In genomic region chr13:39051157-39051556, GRCh38 we compare ENCODE assay signal across 8 cellular contexts. TPM values are rescaled to one million over a fixed set of nuclear protein-coding genes. Genes with fewer than 3 reads are reported as not detected.
A peak's percentile ranks its signal among the peaks of the same experiment; 100 is the strongest.
DNase-seq lines count a peak whose midpoint lies in the region; ATAC-seq and TF ChIP-seq lines count a peak whose summit lies in the region.

No MANE protein-coding gene starts in this region.

- no peaks in the 10 kb centered on the region for H3K4me1 Mint-ChIP-seq in CD4-positive, alpha-beta T cell (ENCODE audit: low read depth)

- H3K9me3 ChIP-seq in CD4-positive, alpha-beta T cell (ENCODE audit: control insufficient read depth, low read length), result no peaks in the 10 kb centered on the region
- H3K9me3 ChIP-seq in HEK293 (ENCODE audit: control insufficient read depth, insufficient read depth, low read depth, low read length), result no peaks in the 10 kb centered on the region
- H3K9me3 ChIP-seq in OCI-LY1 (ENCODE audit: low read length), result no peaks in the 10 kb centered on the region
- H3K9me3 ChIP-seq in fibroblast of lung (ENCODE audit: control insufficient read depth, insufficient read depth, low read depth, low read length), result no peaks in the 10 kb centered on the region
- H3K9me3 ChIP-seq in tibial nerve, result no peaks in the 10 kb centered on the region
- no peaks in the 10 kb centered on the region for H3K9me3 ChIP-seq in right atrium auricular region

- H3K27me3 ChIP-seq in CD4-positive, alpha-beta T cell (ENCODE audit: control insufficient read depth, insufficient read depth, low read length), result no peaks in the 10 kb centered on the region
- H3K27me3 ChIP-seq in OCI-LY1 (ENCODE audit: insufficient read depth, low read length), result no peaks in the 10 kb centered on the region
- H3K27me3 ChIP-seq in fibroblast of lung (ENCODE audit: control insufficient read depth, insufficient read depth, low read length), result no peaks in the 10 kb centered on the region
- H3K27me3 ChIP-seq in tibial nerve, result no peaks in the 10 kb centered on the region
- H3K27me3 ChIP-seq in right atrium auricular region, result no peaks in the 10 kb centered on the region

- WGBS in tibial nerve, 2 donors, result 26 to 34% methylated on average over 1 of the region's 1 CpG

- H3K9ac ChIP-seq in OCI-LY1 (ENCODE audit: low read length) (no peak overlapping the region), fibroblast of lung (ENCODE audit: insufficient read depth, low read length) (no peak overlapping the region)

- CTCF ChIA-PET in CD4-positive, alpha-beta T cell (lab: Charles Lee), result interaction anchor here (1.3 kb wide), 1 partner anchor 561 kb away, joined by 5 read pairs; no protein-coding TSS in a partner anchor
- CTCF ChIA-PET in HEK293 (lab: Yijun Ruan, JAX), result interaction anchor here (0.6 to 2.0 kb wide), 12 partner anchors 19 to 631 kb away, joined by 3 to 8 read pairs (median 4); no protein-coding TSS in a partner anchor

- POLR2A ChIA-PET in CD4-positive, alpha-beta T cell (lab: Charles Lee), result interaction anchor here (0.8 kb wide), 1 partner anchor 13 kb away, joined by 3 read pairs; the partner anchor contains the start of genes NHLRC3 and PROSER1
- POLR2A ChIA-PET in HEK293 (lab: Yijun Ruan, JAX), result no interaction called here

- H3F3A ChIP-seq in OCI-LY1 (ENCODE audit: insufficient read depth, low read length), result no peaks in the 10 kb centered on the region

- H4K20me1 ChIP-seq in OCI-LY1 (ENCODE audit: insufficient read depth, low read length), result no peaks in the 10 kb centered on the region
- no peaks in the 10 kb centered on the region for H4K20me1 ChIP-seq in fibroblast of lung (ENCODE audit: control insufficient read depth, extremely low read depth, insufficient read depth, low read length)

- H3K27me3 Mint-ChIP-seq in CD4-positive, alpha-beta T cell, result no peaks in the 10 kb centered on the region

- peaks cover 31% of the 10 kb centered on the region for H3K36me3 Mint-ChIP-seq in CD4-positive, alpha-beta T cell (ENCODE audit: low read depth)

- ATAC-seq in CD4-positive, alpha-beta T cell (ENCODE audit: poor library complexity), result peak; percentile 48
- ATAC-seq in activated CD4-positive, CD25-positive, alpha-beta regulatory T cell treated with anti-CD3 and anti-CD28 coated beads, Interleukin-2, amount 50 U/mL, for 24 hours, result no peak
- no peak for ATAC-seq in GM18870 (IDR thresholded peaks at IDR 0.05; ENCODE audit: unreplicated experiment)

- H3K27ac Mint-ChIP-seq in CD4-positive, alpha-beta T cell, result no peak overlapping the region

- peaks cover 0 to 9% of the 10 kb centered on the region in 2 experiments; a peak in 1 of 3 replicates for H3K36me3 ChIP-seq in HEK293 (ENCODE audit: control insufficient read depth in 2 of 2, insufficient read depth in 1 of 2, low read length in 2 of 2)
- no peaks in the 10 kb centered on the region for H3K36me3 ChIP-seq in OCI-LY1 (ENCODE audit: insufficient read depth, low read length)
- H3K36me3 ChIP-seq in fibroblast of lung (ENCODE audit: control insufficient read depth, insufficient read depth, low read length), result no peaks in the 10 kb centered on the region
- peaks cover 0 to 12% (median 0%) of the 10 kb centered on the region in 3 donors for H3K36me3 ChIP-seq in tibial nerve
- no peaks in the 10 kb centered on the region for H3K36me3 ChIP-seq in right atrium auricular region

- H3K4me2 ChIP-seq in OCI-LY1 (ENCODE audit: low read length), result no peak overlapping the region
- H3K4me2 ChIP-seq in fibroblast of lung (ENCODE audit: extremely low read depth, insufficient read depth, low read length), result no peak overlapping the region

- no peak for TF ChIP-seq EP300 in tibial nerve (IDR thresholded peaks at IDR 0.05)

- no peaks in the 10 kb centered on the region for H3K9me2 ChIP-seq in OCI-LY1 (ENCODE audit: low read depth, low read length)

- H3K79me2 ChIP-seq in OCI-LY1 (ENCODE audit: insufficient read depth, low read length), result no peaks in the 10 kb centered on the region
- no peaks in the 10 kb centered on the region for H3K79me2 ChIP-seq in fibroblast of lung (ENCODE audit: control insufficient read depth, insufficient read depth, low read length)

- peak; percentile 50 for TF ChIP-seq CTCF in CD4-positive, alpha-beta T cell (IDR thresholded peaks at IDR 0.05)
- TF ChIP-seq CTCF in HEK293 (tag by site-specific recombination; IDR thresholded peaks at IDR 0.05) (no peak), OCI-LY1 (IDR thresholded peaks at IDR 0.05; ENCODE audit: low read length) (peak; percentile 55), fibroblast of lung (conservative IDR thresholded peaks at IDR 0.05 in 1 of 2, IDR thresholded peaks at IDR 0.05 in 1 of 2; ENCODE audit: low read depth in 1 of 2, low read length in 2 of 2) (peak in 1 of 2 donors; percentile 42), tibial nerve (IDR thresholded peaks at IDR 0.05) (peak; percentile 16 to 39 (median 35)), right atrium auricular region (IDR thresholded peaks at IDR 0.05) (peak in 1 of 2 donors; percentile 68)

- TF ChIP-seq POLR2A in tibial nerve (IDR thresholded peaks at IDR 0.05), result no peak

- no peak overlapping the region for H3K4me3 ChIP-seq in HEK293 (ENCODE audit: low read depth, low read length)
- no peak overlapping the region for H3K4me3 ChIP-seq in OCI-LY1 (ENCODE audit: low read depth, low read length, poor library complexity, severe bottlenecking)
- no peak overlapping the region for H3K4me3 ChIP-seq in fibroblast of lung (replicated peaks in 1 of 4; ENCODE audit: control extremely low read depth in 1 of 4, insufficient read depth in 1 of 4, low read depth in 3 of 4, low read length in 4 of 4)
- H3K4me3 ChIP-seq in tibial nerve, result peak overlapping the region in 1 of 4 donors; percentile 37
- H3K4me3 ChIP-seq in right atrium auricular region, result no peak overlapping the region

- H3K9me3 Mint-ChIP-seq in CD4-positive, alpha-beta T cell, result no peaks in the 10 kb centered on the region

- 0 out of 2 replicates have a peak, but pooled peaks cover 3% of the 10 kb centered on the region for H3K4me1 ChIP-seq in HEK293 (ENCODE audit: control insufficient read depth, insufficient read depth, low read length)
- no peaks in the 10 kb centered on the region for H3K4me1 ChIP-seq in OCI-LY1 (ENCODE audit: insufficient read depth, low read length, severe bottlenecking)
- no peaks in the 10 kb centered on the region for H3K4me1 ChIP-seq in fibroblast of lung (ENCODE audit: control insufficient read depth, extremely low read depth, insufficient read depth, low read length)
- peaks cover 0 to 4% (median 0%) of the 10 kb centered on the region in 4 donors for H3K4me1 ChIP-seq in tibial nerve
- no peaks in the 10 kb centered on the region for H3K4me1 ChIP-seq in right atrium auricular region

- no peak overlapping the region for H3K4me3 Mint-ChIP-seq in CD4-positive, alpha-beta T cell

- intact Hi-C loops in CD4-positive, alpha-beta T cell (cut with DNase I, micrococcal nuclease), result loop anchor here in 1 of 2 experiments (1.0 to 5.0 kb wide), 3 partner anchors 12 to 626 kb away; no protein-coding TSS in a partner anchor

- H3K27ac ChIP-seq in CD4-positive, alpha-beta T cell (ENCODE audit: low read depth, low read length), result no peak overlapping the region
- no peak overlapping the region for H3K27ac ChIP-seq in HEK293 (ENCODE audit: extremely low read depth, low read depth, low read length)
- no peak overlapping the region for H3K27ac ChIP-seq in OCI-LY1 (ENCODE audit: low read depth, low read length, poor library complexity, severe bottlenecking)
- no peak overlapping the region for H3K27ac ChIP-seq in fibroblast of lung (ENCODE audit: insufficient read depth, low read length)
- H3K27ac ChIP-seq in tibial nerve, result no peak overlapping the region
- H3K27ac ChIP-seq in right atrium auricular region, result no peak overlapping the region

- H2AFZ ChIP-seq in OCI-LY1 (ENCODE audit: low read length) (no peak overlapping the region), fibroblast of lung (ENCODE audit: low read length) (no peak overlapping the region)

- DNase-seq in CD4-positive, alpha-beta T cell, result no peak
- DNase-seq in fibroblast of lung (ENCODE audit: low read depth in 2 of 2) (peak; percentile 25 to 65), tibial nerve (ENCODE audit: low spot score in 2 of 2) (no peak), right atrium auricular region (ENCODE audit: low spot score) (no peak)

TF ChIP-seq in HEK293, 187 proteins besides CTCF, POLR2A, EP300 and RAD21 (continues in another document):
- TF ChIP-seq PRDM1 (tag by site-specific recombination; IDR thresholded peaks at IDR 0.05), result peak; percentile 18; the same call in 1 of the 2 replicates
- TF ChIP-seq ZFP69B (tag by site-specific recombination; IDR thresholded peaks at IDR 0.05), result no peak
- peak; percentile 52 for TF ChIP-seq ZNF654 (tag by site-specific recombination; IDR thresholded peaks at IDR 0.05; ENCODE audit: low read depth)
- TF ChIP-seq YY2 (tag by site-specific recombination; IDR thresholded peaks at IDR 0.05), result no peak

RNA-seq across cellular contexts. Expression of gene NHLRC3, which starts 12.9 kb away (rescaled TPM):
- 1 to 10 TPM; 3.9 to 5.9 TPM for total RNA-seq in CD4-positive, alpha-beta T cell
- total RNA-seq in fibroblast of lung (21.6 and 24.3 TPM in 2 replicates), tibial nerve (10 to 100 TPM; 19.2 to 25.1 (median 21.9) TPM), right atrium auricular region (1 to 10 TPM; 5.1 to 8.6 TPM)
- polyA plus RNA-seq in fibroblast of lung, result 7.5 and 9.8 TPM in 2 replicates
- polyA plus RNA-seq in fibroblast of lung (2012), result 7.2 TPM in 2 replicates
- 0.51 and 3.0 TPM in 2 replicates for polyA minus RNA-seq in fibroblast of lung (ENCODE audit: low replicate concordance)

RNA-seq across cellular contexts. Expression of gene PROSER1, which starts 13.3 kb away (rescaled TPM):
- 10 to 100 TPM; 29.3 to 35.3 TPM for total RNA-seq in CD4-positive, alpha-beta T cell
- 7.4 and 13.9 TPM in 2 replicates for total RNA-seq in fibroblast of lung
- polyA plus RNA-seq in fibroblast of lung, result 9.5 and 13.7 TPM in 2 replicates
- 8.3 and 11.2 TPM in 2 replicates for polyA plus RNA-seq in fibroblast of lung (2012)
- 11.2 and 11.8 TPM in 2 replicates for polyA minus RNA-seq in fibroblast of lung (ENCODE audit: low replicate concordance)
- 10 to 100 TPM; 22.3 to 38.4 (median 23.5) TPM for total RNA-seq in tibial nerve
- total RNA-seq in right atrium auricular region, result 1 to 10 TPM; 7.8 to 8.9 TPM

Comparison
In these comparisons a context has a peak if more than half of its experiments do, and no peak if none do; other contexts are left out.
1. DNase-seq: peak in fibroblast of lung (2 of 2); none in CD4-positive, alpha-beta T cell (0 of 10), tibial nerve (0 of 2) and right atrium auricular region (single experiment).